Comparison of ENCODE assay signal across 1 cellular context in the genomic region with DNA sequence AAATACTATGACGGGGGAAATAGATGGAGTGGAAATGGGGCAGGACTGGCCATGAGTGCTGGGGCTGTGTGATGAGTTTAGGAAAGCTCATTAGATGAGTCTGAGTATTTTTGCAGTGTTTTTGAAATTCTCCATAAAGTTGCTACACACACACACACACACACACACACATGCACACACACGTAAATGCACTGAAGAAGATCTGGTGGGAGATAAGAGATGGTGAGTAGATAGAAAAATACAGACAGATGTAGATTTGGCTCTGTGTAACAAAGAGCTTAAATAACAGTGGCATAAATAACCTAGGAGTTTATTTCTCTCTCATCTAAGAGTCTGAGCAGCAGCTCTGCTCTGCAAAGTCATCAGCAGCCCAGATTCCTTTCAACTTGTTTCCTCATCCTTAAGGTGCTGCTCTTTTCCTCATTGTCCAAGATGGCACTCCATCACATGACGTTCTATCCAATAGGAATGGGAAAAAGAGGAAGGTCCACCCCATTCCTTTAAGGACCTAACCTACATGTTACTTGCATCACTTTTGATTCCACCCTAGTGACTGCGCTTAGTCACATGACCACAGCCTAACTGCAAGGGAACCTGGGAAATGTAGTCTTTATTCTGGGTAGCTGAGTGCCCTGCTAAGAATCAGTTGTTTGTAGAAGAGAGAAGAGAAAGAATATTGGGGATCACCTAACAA.
TF ChIP-seq lines count a peak whose summit lies in the region.

No MANE protein-coding gene starts in this region.

TF ChIP-seq in SK-N-SH, 30 proteins besides CTCF, POLR2A, EP300 and RAD21 (continued from another document):
- TF ChIP-seq FOXM1 (IDR thresholded peaks at IDR 0.05; ENCODE audit: low read depth) (no peak), NFIC (IDR thresholded peaks at IDR 0.05; ENCODE audit: borderline replicate concordance) (no peak), ELF1 (IDR thresholded peaks at IDR 0.05) (no peak), SMC3 (IDR thresholded peaks at IDR 0.05; ENCODE audit: low read depth, low read length) (no peak), FOSL2 (IDR thresholded peaks at IDR 0.05; ENCODE audit: borderline replicate concordance, low read depth) (no peak), MXI1 (IDR thresholded peaks at IDR 0.05; ENCODE audit: low read depth, low read length) (no peak), NRF1 (IDR thresholded peaks at IDR 0.05; ENCODE audit: low read depth, low read length) (no peak)
- TF ChIP-seq, protein P1, sequence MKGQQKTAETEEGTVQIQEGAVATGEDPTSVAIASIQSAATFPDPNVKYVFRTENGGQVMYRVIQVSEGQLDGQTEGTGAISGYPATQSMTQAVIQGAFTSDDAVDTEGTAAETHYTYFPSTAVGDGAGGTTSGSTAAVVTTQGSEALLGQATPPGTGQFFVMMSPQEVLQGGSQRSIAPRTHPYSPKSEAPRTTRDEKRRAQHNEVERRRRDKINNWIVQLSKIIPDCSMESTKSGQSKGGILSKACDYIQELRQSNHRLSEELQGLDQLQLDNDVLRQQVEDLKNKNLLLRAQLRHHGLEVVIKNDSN (IDR thresholded peaks at IDR 0.05; ENCODE audit: borderline replicate concordance, low read depth) = peak; percentile 93
TF ChIP-seq in SK-N-SH: peak in this region for 3.
